Comparison of ENCODE assay signal across 1 cellular context in the genomic region with DNA sequence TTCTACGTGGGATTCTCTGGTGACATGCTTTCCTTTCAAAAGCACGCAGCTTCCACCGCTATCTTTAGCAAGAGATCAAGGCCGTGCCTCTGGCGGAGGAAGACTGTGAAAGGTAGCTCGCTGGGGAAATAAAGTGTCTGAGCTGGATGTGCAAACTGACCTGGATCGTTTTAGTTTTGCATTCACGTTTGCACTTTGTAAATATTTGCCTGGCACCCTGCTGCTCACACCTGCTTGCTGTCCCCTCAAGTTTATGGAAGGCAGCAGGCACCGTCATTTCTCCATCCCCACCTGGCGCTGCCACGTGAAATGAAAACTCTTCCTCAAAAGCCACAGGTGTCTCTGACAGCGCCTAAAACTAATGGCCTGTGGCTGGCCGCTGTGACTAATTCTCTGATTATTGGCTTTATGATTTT.
TF ChIP-seq lines count a peak whose summit lies in the region.

No MANE protein-coding gene starts in this region.

TF ChIP-seq in SK-N-SH treated with all-trans-retinoic acid at 6 μM for 48 hours, 23 proteins besides CTCF, POLR2A, EP300 and RAD21 (continued from another document):
- TF ChIP-seq, protein P1, sequence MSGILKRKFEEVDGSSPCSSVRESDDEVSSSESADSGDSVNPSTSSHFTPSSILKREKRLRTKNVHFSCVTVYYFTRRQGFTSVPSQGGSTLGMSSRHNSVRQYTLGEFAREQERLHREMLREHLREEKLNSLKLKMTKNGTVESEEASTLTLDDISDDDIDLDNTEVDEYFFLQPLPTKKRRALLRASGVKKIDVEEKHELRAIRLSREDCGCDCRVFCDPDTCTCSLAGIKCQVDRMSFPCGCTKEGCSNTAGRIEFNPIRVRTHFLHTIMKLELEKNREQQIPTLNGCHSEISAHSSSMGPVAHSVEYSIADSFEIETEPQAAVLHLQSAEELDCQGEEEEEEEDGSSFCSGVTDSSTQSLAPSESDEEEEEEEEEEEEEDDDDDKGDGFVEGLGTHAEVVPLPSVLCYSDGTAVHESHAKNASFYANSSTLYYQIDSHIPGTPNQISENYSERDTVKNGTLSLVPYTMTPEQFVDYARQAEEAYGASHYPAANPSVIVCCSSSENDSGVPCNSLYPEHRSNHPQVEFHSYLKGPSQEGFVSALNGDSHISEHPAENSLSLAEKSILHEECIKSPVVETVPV (CRISPR knock-in tag; IDR thresholded peaks at IDR 0.05) = no peak
